Comparison of ENCODE assay signal across 17 cellular contexts in genomic region chr21:41427556-41427955, GRCh38. TPM values are rescaled to one million over a fixed set of nuclear protein-coding genes. Genes with fewer than 3 reads are reported as not detected.
A peak's percentile ranks its signal among the peaks of the same experiment; 100 is the strongest.
DNase-seq lines count a peak whose midpoint lies in the region; ATAC-seq, FAIRE-seq and TF ChIP-seq lines count a peak whose summit lies in the region.
"Had no signal": no experiment of that assay in that cellular context is flagged by ENCODE, and none has a peak within 500 bp of the region (broad histone marks: within the 10 kb centered on the region; RNA-seq: fewer than 3 reads in every experiment).

No MANE protein-coding gene starts in this region.

- BruUV-seq in GM12878 (replicated peaks; lab: Mats Ljungman, UMichigan), result no TSS peak

- no peak for TF ChIP-seq RAD21 in GM12878 (IDR thresholded peaks at IDR 0.05; ENCODE audit: insufficient read depth, low read depth, low read length)

- FAIRE-seq in GM12878 (lab: Jason Lieb, UNC), result no peak
- FAIRE-seq: pancreas, RCC 7860 had no signal

- no peaks in the 10 kb centered on the region for H4K20me1 ChIP-seq in Karpas-422 (ENCODE audit: insufficient read depth, low read depth, low read length)
- peaks cover 16% of the 10 kb centered on the region for H4K20me1 ChIP-seq in GM12878 (ENCODE audit: control insufficient read depth, insufficient read depth)

- peak overlapping the region; percentile 98 for H3K27ac Mint-ChIP-seq in activated naive CD4-positive, alpha-beta T cell treated with anti-CD3 and anti-CD28 coated beads, Interleukin-2, amount 10 ng/mL, durations not matched to agents 7 days and 5 days
- peak overlapping the region; percentile 54 to 98 for H3K27ac Mint-ChIP-seq in stimulated activated naive CD8-positive, alpha-beta T cell treated with anti-CD3 and anti-CD28 coated beads, Interleukin-15, amount 100 ng/mL, for 72 hours

- WGBS in GM12878 (ENCODE audit: insufficient coverage, insufficient replicate concordance, low lambda C conversion rate, missing lambda C conversion rate), result 80% methylated on average over 8 of the region's 8 CpGs

- no peak overlapping the region for H3K4me3 ChIP-seq in Karpas-422 (ENCODE audit: low read length)
- H3K4me3 ChIP-seq in GM12878, result peak overlapping the region; percentile 93
- H3K4me3 ChIP-seq: GM23248 had no signal

- H3K36me3 ChIP-seq in Karpas-422 (ENCODE audit: insufficient read depth, low read length), result peaks cover 7% of the 10 kb centered on the region
- peaks cover 4 to 43% of the 10 kb centered on the region in 2 experiments for H3K36me3 ChIP-seq in GM12878 (ENCODE audit: control insufficient read depth in 2 of 2, insufficient read depth in 2 of 2, low read length in 1 of 2)

- H3K27me3 Mint-ChIP-seq in activated naive CD4-positive, alpha-beta T cell treated with anti-CD3 and anti-CD28 coated beads, Interleukin-2, amount 10 ng/mL, durations not matched to agents 7 days and 5 days, result peaks cover 3% of the 10 kb centered on the region
- no peaks in the 10 kb centered on the region for H3K27me3 Mint-ChIP-seq in stimulated activated naive CD8-positive, alpha-beta T cell treated with anti-CD3 and anti-CD28 coated beads, Interleukin-15, amount 100 ng/mL, for 72 hours

- peaks cover 78% of the 10 kb centered on the region for H3K4me1 Mint-ChIP-seq in activated naive CD4-positive, alpha-beta T cell treated with anti-CD3 and anti-CD28 coated beads, Interleukin-2, amount 10 ng/mL, durations not matched to agents 7 days and 5 days
- H3K4me1 Mint-ChIP-seq in stimulated activated naive CD8-positive, alpha-beta T cell treated with anti-CD3 and anti-CD28 coated beads, Interleukin-15, amount 100 ng/mL, for 72 hours, result peaks cover 48% of the 10 kb centered on the region

- H3K79me2 ChIP-seq in Karpas-422 (ENCODE audit: low read length) (peaks cover 8% of the 10 kb centered on the region; the same call in 1 of the 2 replicates), GM12878 (ENCODE audit: control insufficient read depth, insufficient read depth, low read length) (peaks cover 76% of the 10 kb centered on the region)

- DNase-seq in activated naive CD4-positive, alpha-beta T cell treated with anti-CD3 and anti-CD28 coated beads, Interleukin-2, amount 10 ng/mL, durations not matched to agents 7 days and 5 days, result no peak
- no peak for DNase-seq in activated naive CD4-positive, alpha-beta T cell treated with Interleukin-2 at 50 U/mL for 16 hours
- DNase-seq in Karpas-422 (no peak), GM12878 (ENCODE audit: low read depth, low spot score) (no peak), superior temporal gyrus (ENCODE audit: extremely low spot score) (no peak), dermis blood vessel endothelial cell (no peak), DMS153 treated with DMSO at 0.1 percent for 48 hours (lab: John Stamatoyannopoulos, UW; ENCODE audit: unreplicated experiment) (no peak)
- no peak for DNase-seq in stimulated activated naive CD8-positive, alpha-beta T cell treated with anti-CD3 and anti-CD28 coated beads, Interleukin-15, amount 100 ng/mL, for 72 hours
- DNase-seq: amniotic stem cell, cortex of kidney, DND-41, GM23248, KBM-7, NCI-H1436 treated with DMSO at 0.1 percent for 48 hours, NCI-H446 treated with DMSO at 0.1 percent for 48 hours, pancreas had no signal

- H2AFZ ChIP-seq in Karpas-422 (ENCODE audit: low read length) (no peak overlapping the region), GM12878 (ENCODE audit: control insufficient read depth, low read depth, low read length) (no peak overlapping the region)
- H2AFZ ChIP-seq: GM23248 had no signal

- H3K9me3 ChIP-seq in Karpas-422 (ENCODE audit: low read length), result no peaks in the 10 kb centered on the region
- H3K9me3 ChIP-seq in GM12878 (replicated peaks; ENCODE audit: control insufficient read depth, insufficient read depth, low read length), result no peaks in the 10 kb centered on the region; the same call in 2 of the 3 replicates
- H3K9me3 ChIP-seq: pancreas had no signal

- H3K4me2 ChIP-seq in Karpas-422 (ENCODE audit: low read depth, low read length, poor library complexity, severe bottlenecking), result peak overlapping the region; percentile 97
- peak overlapping the region; percentile 90 for H3K4me2 ChIP-seq in GM12878 (ENCODE audit: control insufficient read depth, insufficient read depth)

- POLR2A ChIA-PET in GM12878 (lab: Charles Lee), result interaction anchor here (0.7 to 7.8 kb wide), 5 partner anchors 10 to 65 kb away, joined by 3 to 80 read pairs (median 9); no protein-coding TSS in a partner anchor

- TF ChIP-seq EP300 in GM12878 (IDR thresholded peaks at IDR 0.05; ENCODE audit: borderline replicate concordance in 1 of 2, control insufficient read depth in 1 of 2, low read depth in 2 of 2, low read length in 2 of 2), result no peak

- no peak for ATAC-seq in GM12878
- no peak for ATAC-seq in stimulated activated naive CD8-positive, alpha-beta T cell treated with anti-CD3 and anti-CD28 coated beads, Interleukin-15, amount 100 ng/mL, for 72 hours

- H3K27ac ChIP-seq in Karpas-422 (ENCODE audit: low read length), result no peak overlapping the region
- peak overlapping the region; percentile 100 for H3K27ac ChIP-seq in GM12878 (ENCODE audit: control insufficient read depth, insufficient read depth)
- H3K27ac ChIP-seq: GM23248, pancreas had no signal

- CTCF ChIA-PET in activated naive CD4-positive, alpha-beta T cell treated with anti-CD3 and anti-CD28 coated beads, Interleukin-2, amount 10 ng/mL, durations not matched to agents 7 days and 5 days (lab: Charles Lee), result interaction anchor here (1.0 to 3.5 kb wide), 3 partner anchors 58 to 258 kb away, joined by 3 to 9 read pairs (median 4); no protein-coding TSS in a partner anchor
- CTCF ChIA-PET in GM12878 (lab: Yijun Ruan, JAX), result interaction anchor here (1.4 to 5.8 kb wide), 5 partner anchors 15 to 144 kb away, joined by 3 to 45 read pairs (median 5); no protein-coding TSS in a partner anchor

- H3K4me1 ChIP-seq in Karpas-422 (ENCODE audit: low read length), result peaks cover 29% of the 10 kb centered on the region
- H3K4me1 ChIP-seq in GM12878 (ENCODE audit: control insufficient read depth, insufficient read depth, low read length), result peaks cover 58% of the 10 kb centered on the region
- H3K4me1 ChIP-seq: pancreas had no signal

- H3K4me3 Mint-ChIP-seq in activated naive CD4-positive, alpha-beta T cell treated with anti-CD3 and anti-CD28 coated beads, Interleukin-2, amount 10 ng/mL, durations not matched to agents 7 days and 5 days, result peak overlapping the region; percentile 95
- H3K4me3 Mint-ChIP-seq in stimulated activated naive CD8-positive, alpha-beta T cell treated with anti-CD3 and anti-CD28 coated beads, Interleukin-15, amount 100 ng/mL, for 72 hours, result peak overlapping the region; percentile 93 to 96

- no peak for TF ChIP-seq CTCF in GM12878 (IDR thresholded peaks at IDR 0.05 in 2 of 3, conservative IDR thresholded peaks at IDR 0.05 in 1 of 3; ENCODE audit: control insufficient read depth in 2 of 3, extremely low read depth in 1 of 3, insufficient read depth in 1 of 3, low read depth in 3 of 3, low read length in 3 of 3)

- intact Hi-C loops in GM12878 (cut with micrococcal nuclease; ENCODE audit: unreplicated experiment), result no loop called here

- in situ Hi-C loops in GM12878 (cut with MboI), result no loop called here

- RAD21 ChIA-PET in GM12878 (lab: Charles Lee; ENCODE audit: unreplicated experiment), result interaction anchor here (1.6 to 1.8 kb wide), 2 partner anchors 16 to 58 kb away, joined by 4 to 6 read pairs; no protein-coding TSS in a partner anchor

- SMC1A ChIA-PET in GM12878 (lab: Charles Lee; ENCODE audit: uncharacterized antibody, unreplicated experiment), result interaction anchor here (0.6 to 5.6 kb wide), 6 partner anchors 16 to 436 kb away, joined by 3 to 47 read pairs (median 4); no protein-coding TSS in a partner anchor

- H3K27me3 ChIP-seq in Karpas-422 (ENCODE audit: low read length) (no peaks in the 10 kb centered on the region), GM12878 (replicated peaks in 1 of 2; ENCODE audit: control insufficient read depth in 2 of 2, insufficient read depth in 2 of 2, low read length in 1 of 2) (no peaks in the 10 kb centered on the region)
- H3K27me3 ChIP-seq: pancreas had no signal

- peak; percentile 27; the same call in 1 of the 2 replicates for TF ChIP-seq POLR2A in GM12878 (IDR thresholded peaks at IDR 0.05; ENCODE audit: low read depth, low read length)

- peaks cover 53% of the 10 kb centered on the region for H3K36me3 Mint-ChIP-seq in activated naive CD4-positive, alpha-beta T cell treated with anti-CD3 and anti-CD28 coated beads, Interleukin-2, amount 10 ng/mL, durations not matched to agents 7 days and 5 days

- no peaks in the 10 kb centered on the region for H3K9me2 ChIP-seq in Karpas-422 (replicated peaks; ENCODE audit: insufficient read depth, low read length)

- no peaks in the 10 kb centered on the region for H3K9me3 Mint-ChIP-seq in activated naive CD4-positive, alpha-beta T cell treated with anti-CD3 and anti-CD28 coated beads, Interleukin-2, amount 10 ng/mL, durations not matched to agents 7 days and 5 days
- H3K9me3 Mint-ChIP-seq in stimulated activated naive CD8-positive, alpha-beta T cell treated with anti-CD3 and anti-CD28 coated beads, Interleukin-15, amount 100 ng/mL, for 72 hours, result no peaks in the 10 kb centered on the region

- H3K9ac ChIP-seq in Karpas-422 (ENCODE audit: low read length) (no peak overlapping the region), GM12878 (ENCODE audit: control insufficient read depth, insufficient read depth, low read length) (peak overlapping the region; percentile 100)
- H3K9ac ChIP-seq: GM23248 had no signal

TF ChIP-seq in GM12878, 131 proteins besides CTCF, POLR2A, EP300 and RAD21 (continues in another document):
- no peak for TF ChIP-seq NR2C1 (IDR thresholded peaks at IDR 0.05)
- TF ChIP-seq POU2F2 (IDR thresholded peaks at IDR 0.05; ENCODE audit: borderline replicate concordance, low read depth, low read length), result 0 out of 3 replicates have a peak, but pooled peaks have one; percentile 33

RNA-seq across cellular contexts. Expression of gene MX1, which starts 1.5 kb away (rescaled TPM):
- 90.0 and 108 TPM in 2 replicates for total RNA-seq in Karpas-422 (2014; rRNA removed; shearing (Covaris generic); ENCODE audit: low replicate concordance)
- 488 and 545 TPM in 2 replicates for total RNA-seq in GM12878 (2013; cell fraction: nucleolus; rRNA removed)
- 385 and 432 TPM in 2 replicates for total RNA-seq in GM12878 (2014; rRNA removed)
- 354 and 364 TPM in 2 replicates for total RNA-seq in GM12878 (2014; rRNA removed; fragmentation: Illumina TruSeq; extraction: Trizol)
- total RNA-seq in GM12878 (2021), result 380 and 405 TPM in 2 replicates
- polyA plus RNA-seq in GM12878 (2011; ENCODE audit: low read depth), result 255 TPM
- polyA plus RNA-seq in GM12878 (2011; rRNA removed), result 337 and 367 TPM in 2 replicates
- polyA plus RNA-seq in GM12878 (2011; cell fraction: cytosol; rRNA removed), result 403 and 416 TPM in 2 replicates
- 596 and 625 TPM in 2 replicates for polyA plus RNA-seq in GM12878 (2011; cell fraction: nucleus; rRNA removed)
- 327 and 366 TPM in 2 replicates for polyA plus RNA-seq in GM12878 (2012)
- polyA plus RNA-seq in GM12878 (2014; fragmentation: Illumina TruSeq; extraction: Trizol), result 293 and 352 TPM in 2 replicates
- polyA plus RNA-seq in GM12878 (2014; fragmentation: Nextera tagmentation; extraction: Ambion mirVana), result 10 to 100 TPM; 75.9 to 90.9 TPM
- polyA plus RNA-seq in GM12878 (2014; rRNA removed), result 308 and 311 TPM in 2 replicates
- 100 to 1,000 TPM; 242 to 247 TPM for polyA plus RNA-seq in GM12878 (2016; fragmentation: Nextera tagmentation; extraction: Ambion mirVana)
- polyA minus RNA-seq in GM12878 (2011; rRNA and poly(A)+ RNA removed), result 680 and 808 TPM in 2 replicates
- 217 and 223 TPM in 2 replicates for polyA minus RNA-seq in GM12878 (2011; cell fraction: cytosol; rRNA and poly(A)+ RNA removed)
- polyA minus RNA-seq in GM12878 (2011; cell fraction: nucleus; rRNA and poly(A)+ RNA removed), result 429 and 648 TPM in 2 replicates
- total RNA-seq in dermis blood vessel endothelial cell, result 10.0 and 10.4 TPM in 2 replicates
